ENCODE assay signal across 31 cellular contexts in genomic region chr4:72582853-72583252, GRCh38. TPM values are rescaled to one million over a fixed set of nuclear protein-coding genes. Genes with fewer than 3 reads are reported as not detected.
"Had no signal": no experiment of that assay in that cellular context is flagged by ENCODE, and none has a peak within 500 bp of the region (broad histone marks: within the 10 kb centered on the region; RNA-seq: fewer than 3 reads in every experiment).

No MANE protein-coding gene starts in this region.

- H3K9me3 Mint-ChIP-seq: activated B cell treated with CpG ODN at 0.5 μM for 24 hours; activated naive CD4-positive, alpha-beta T cell treated with anti-CD3 and anti-CD28 coated beads, Interleukin-2, amount 10 ng/mL, durations not matched to agents 7 days and 5 days; activated naive CD8-positive, alpha-beta T cell treated with anti-CD3 and anti-CD28 coated beads, Interleukin-2, amount 10 ng/mL, durations not matched to agents 7 days and 5 days; activated T-cell treated with anti-CD3 and anti-CD28 coated beads, Interleukin-2, amount 50 U/mL, for 24 hours; activated T-cell treated with anti-CD3 and anti-CD28 coated beads, Interleukin-2, amount 50 U/mL, for 72 hours; effector memory CD8-positive, alpha-beta T cell; T-helper 2 cell treated with Interferon-gamma antibody and Interleukin-4, amounts not matched to agents 5 μg/mL and 100 μg/mL, for 36 hours had no signal

- H3K4me1 ChIP-seq: body of pancreas, esophagus squamous epithelium, gastroesophageal sphincter had no signal

- H3K27me3 ChIP-seq: body of pancreas, esophagus squamous epithelium, gastroesophageal sphincter had no signal

- H3K4me1 Mint-ChIP-seq: activated B cell treated with CpG ODN at 0.5 μM for 24 hours; activated naive CD4-positive, alpha-beta T cell treated with anti-CD3 and anti-CD28 coated beads, Interleukin-2, amount 10 ng/mL, durations not matched to agents 7 days and 5 days; activated naive CD8-positive, alpha-beta T cell treated with anti-CD3 and anti-CD28 coated beads, Interleukin-2, amount 10 ng/mL, durations not matched to agents 7 days and 5 days; T-helper 17 cell had no signal

- H3K9me3 ChIP-seq: body of pancreas, esophagus squamous epithelium, gastroesophageal sphincter had no signal

- DNase-seq: activated B cell treated with CpG ODN at 0.5 μM for 24 hours; activated CD4-positive, alpha-beta T cell treated with anti-CD3 and anti-CD28 coated beads for 48 hours; activated CD4-positive, alpha-beta T cell treated with anti-CD3 and anti-CD28 coated beads, Interleukin-2, amount 50 U/mL, for 1 hour; activated CD4-positive, alpha-beta T cell treated with anti-CD3 and anti-CD28 coated beads, Interleukin-2, amount 50 U/mL, for 48 hours; activated CD8-positive, alpha-beta memory T cell treated with anti-CD3 and anti-CD28 coated beads, Interleukin-2, amount 50 U/mL, for 48 hours; activated gamma-delta T cell; activated naive CD4-positive, alpha-beta T cell; activated naive CD4-positive, alpha-beta T cell treated with anti-CD3 and anti-CD28 coated beads, Interleukin-2, amount 10 ng/mL, durations not matched to agents 7 days and 5 days; activated naive CD8-positive, alpha-beta T cell treated with anti-CD3 and anti-CD28 coated beads, Interleukin-2, amount 10 ng/mL, durations not matched to agents 7 days and 5 days; activated T-cell treated with anti-CD3 and anti-CD28 coated beads for 4 hours; activated T-cell treated with anti-CD3 and anti-CD28 coated beads, Interleukin-2, amount 50 U/mL, for 24 hours; activated T-cell treated with anti-CD3 and anti-CD28 coated beads, Interleukin-2, amount 50 U/mL, for 72 hours; body of pancreas; caudate nucleus; cortex of kidney; dermis blood vessel endothelial cell; effector CD4-positive, alpha-beta T cell; effector memory CD8-positive, alpha-beta T cell; esophagus squamous epithelium; foreskin melanocyte; T-helper 1 cell; T-helper 17 cell; T1000; WERI-Rb-1 had no signal

- FAIRE-seq: astrocyte, colon had no signal

- H3K27ac ChIP-seq: body of pancreas, epithelial cell of prostate, esophagus squamous epithelium, gastroesophageal sphincter, WERI-Rb-1 had no signal

- ATAC-seq: activated CD4-positive, CD25-positive, alpha-beta regulatory T cell treated with anti-CD3 and anti-CD28 coated beads, Interleukin-2, amount 50 U/mL, for 24 hours; activated naive CD4-positive, alpha-beta T cell treated with anti-CD3 and anti-CD28 coated beads, Interleukin-2, amount 50 U/mL, for 72 hours; activated T-cell treated with anti-CD3 and anti-CD28 coated beads, Interleukin-2, amount 50 U/mL, for 72 hours; body of pancreas; effector memory CD8-positive, alpha-beta T cell; gastroesophageal sphincter; T-helper 17 cell had no signal

- H3K4me3 ChIP-seq: body of pancreas, esophagus squamous epithelium, gastroesophageal sphincter had no signal

- H3K27ac Mint-ChIP-seq: activated B cell treated with CpG ODN at 0.5 μM for 24 hours; activated naive CD4-positive, alpha-beta T cell treated with anti-CD3 and anti-CD28 coated beads, Interleukin-2, amount 10 ng/mL, durations not matched to agents 7 days and 5 days; activated naive CD4-positive, alpha-beta T cell treated with anti-CD3 and anti-CD28 coated beads, Interleukin-2, amount 50 U/mL, for 72 hours; activated naive CD8-positive, alpha-beta T cell treated with anti-CD3 and anti-CD28 coated beads, Interleukin-2, amount 10 ng/mL, durations not matched to agents 7 days and 5 days; activated T-cell treated with anti-CD3 and anti-CD28 coated beads, Interleukin-2, amount 50 U/mL, for 24 hours; activated T-cell treated with anti-CD3 and anti-CD28 coated beads, Interleukin-2, amount 50 U/mL, for 72 hours; effector memory CD8-positive, alpha-beta T cell; T-helper 17 cell; T-helper 2 cell treated with Interferon-gamma antibody and Interleukin-4, amounts not matched to agents 5 μg/mL and 100 μg/mL, for 36 hours had no signal

- H3K27me3 Mint-ChIP-seq: activated B cell treated with CpG ODN at 0.5 μM for 24 hours; activated naive CD4-positive, alpha-beta T cell treated with anti-CD3 and anti-CD28 coated beads, Interleukin-2, amount 10 ng/mL, durations not matched to agents 7 days and 5 days; activated T-cell treated with anti-CD3 and anti-CD28 coated beads, Interleukin-2, amount 50 U/mL, for 24 hours; effector memory CD8-positive, alpha-beta T cell; T-helper 17 cell had no signal

- H3K4me3 Mint-ChIP-seq: activated B cell treated with CpG ODN at 0.5 μM for 24 hours; activated naive CD4-positive, alpha-beta T cell treated with anti-CD3 and anti-CD28 coated beads, Interleukin-2, amount 10 ng/mL, durations not matched to agents 7 days and 5 days; activated naive CD8-positive, alpha-beta T cell treated with anti-CD3 and anti-CD28 coated beads, Interleukin-2, amount 10 ng/mL, durations not matched to agents 7 days and 5 days; activated T-cell treated with anti-CD3 and anti-CD28 coated beads, Interleukin-2, amount 50 U/mL, for 24 hours; activated T-cell treated with anti-CD3 and anti-CD28 coated beads, Interleukin-2, amount 50 U/mL, for 72 hours; effector memory CD8-positive, alpha-beta T cell; T-helper 17 cell; T-helper 2 cell treated with Interferon-gamma antibody and Interleukin-4, amounts not matched to agents 5 μg/mL and 100 μg/mL, for 36 hours had no signal

- H3K36me3 ChIP-seq: esophagus squamous epithelium, gastroesophageal sphincter, WERI-Rb-1 had no signal

- H3K36me3 Mint-ChIP-seq: activated naive CD4-positive, alpha-beta T cell treated with anti-CD3 and anti-CD28 coated beads, Interleukin-2, amount 10 ng/mL, durations not matched to agents 7 days and 5 days; activated naive CD4-positive, alpha-beta T cell treated with anti-CD3 and anti-CD28 coated beads, Interleukin-2, amount 50 U/mL, for 72 hours; activated naive CD8-positive, alpha-beta T cell treated with anti-CD3 and anti-CD28 coated beads, Interleukin-2, amount 10 ng/mL, durations not matched to agents 7 days and 5 days had no signal

RNA-seq across cellular contexts. Expression of gene ADAMTS3, which starts 13.8 kb away (rescaled TPM):
- total RNA-seq: activated B cell treated with CpG ODN at 0.5 μM for 24 hours; activated naive CD4-positive, alpha-beta T cell treated with anti-CD3 and anti-CD28 coated beads, Interleukin-2, amount 50 U/mL, for 72 hours; activated naive CD8-positive, alpha-beta T cell treated with anti-CD3 and anti-CD28 coated beads, Interleukin-2, amount 10 ng/mL, durations not matched to agents 7 days and 5 days; activated T-cell treated with anti-CD3 and anti-CD28 coated beads, Interleukin-2, amount 50 U/mL, for 72 hours; T-helper 17 cell had no signal
